In genomic region chr16:50839356-50839755, GRCh38 we compare ENCODE assay signal across 25 cellular contexts.
"Had no signal": no experiment of that assay in that cellular context is flagged by ENCODE, and none has a peak within 500 bp of the region (broad histone marks: within the 10 kb centered on the region; RNA-seq: fewer than 3 reads in every experiment).

No MANE protein-coding gene starts in this region.

- ATAC-seq: activated CD4-positive, CD25-positive, alpha-beta regulatory T cell treated with anti-CD3 and anti-CD28 coated beads, Interleukin-2, amount 50 U/mL, for 24 hours; activated T-cell treated with anti-CD3 and anti-CD28 coated beads, Interleukin-2, amount 50 U/mL, for 72 hours; body of pancreas; stimulated activated memory B cell treated with anti-CD40 and anti-IgM and Interleukin-4, amounts not matched to agents 10 μg/mL and 1 μg/mL and 100 μg/mL, for 72 hours; stimulated activated naive CD8-positive, alpha-beta T cell treated with anti-CD3 and anti-CD28 coated beads, Interleukin-15, amount 100 ng/mL, for 72 hours had no signal

- DNase-seq: activated CD4-positive, alpha-beta memory T cell treated with anti-CD3 and anti-CD28 coated beads for 36 hours; activated CD4-positive, alpha-beta T cell treated with anti-CD3 and anti-CD28 coated beads for 48 hours; activated naive CD4-positive, alpha-beta T cell treated with Interleukin-2 at 50 U/mL for 16 hours; activated T-cell treated with anti-CD3 and anti-CD28 coated beads for 4 hours; activated T-cell treated with anti-CD3 and anti-CD28 coated beads, Interleukin-2, amount 50 U/mL, for 72 hours; aorta; body of pancreas; cortex of kidney; naive B cell; nephron progenitor cell; sigmoid colon; small intestine; stimulated activated CD4-positive, alpha-beta T cell treated with anti-CD3 and anti-CD28 coated beads, Interleukin-4, amount 100 ng/mL, for 24 hours; stimulated activated naive CD8-positive, alpha-beta T cell treated with anti-CD3 and anti-CD28 coated beads, Interleukin-15, amount 100 ng/mL, for 72 hours; SW 1271; T-helper 9 cell; uterus; WERI-Rb-1 had no signal

- H3K27ac ChIP-seq: body of pancreas, cardiac muscle cell, neutrophil, sigmoid colon, suprapubic skin, tibial nerve, uterus, WERI-Rb-1 had no signal

- FAIRE-seq: frontal cortex, small intestine had no signal
